21 cellular contexts compared by ENCODE assay signal in genomic region chr21:24118738-24119470, GRCh38.
"Had no signal": no experiment of that assay in that cellular context is flagged by ENCODE, and none has a peak within 500 bp of the region (broad histone marks: within the 10 kb centered on the region; RNA-seq: fewer than 3 reads in every experiment).

No MANE protein-coding gene starts in this region.

- H3K9me3 ChIP-seq: body of pancreas, esophagus squamous epithelium, heart left ventricle, stomach, testis, upper lobe of right lung had no signal

- H3K4me1 ChIP-seq: body of pancreas, esophagus squamous epithelium, heart left ventricle, stomach, testis, upper lobe of right lung had no signal

- H3K27ac ChIP-seq: body of pancreas, coronary artery, esophagus squamous epithelium, heart left ventricle, stomach, testis, upper lobe of right lung, VCaP had no signal

- H3K4me1 Mint-ChIP-seq: activated CD8-positive, alpha-beta memory T cell treated with anti-CD3 and anti-CD28 coated beads, Interleukin-2, amount 10 ng/mL, durations not matched to agents 7 days and 5 days; activated naive CD4-positive, alpha-beta T cell treated with anti-CD3 and anti-CD28 coated beads, Interleukin-2, amount 10 ng/mL, durations not matched to agents 7 days and 5 days; immature natural killer cell; T-cell had no signal

- ATAC-seq: activated CD8-positive, alpha-beta memory T cell treated with anti-CD3 and anti-CD28 coated beads, Interleukin-2, amount 10 ng/mL, durations not matched to agents 7 days and 5 days; body of pancreas; heart left ventricle; sciatic nerve; T-cell; upper lobe of right lung had no signal

- H3K27me3 ChIP-seq: body of pancreas, esophagus squamous epithelium, heart left ventricle, stomach, testis, upper lobe of right lung had no signal

- H3K36me3 Mint-ChIP-seq: activated CD4-positive, alpha-beta memory T cell treated with anti-CD3 and anti-CD28 coated beads for 36 hours; activated CD8-positive, alpha-beta memory T cell treated with anti-CD3 and anti-CD28 coated beads, Interleukin-2, amount 10 ng/mL, durations not matched to agents 7 days and 5 days; activated naive CD4-positive, alpha-beta T cell treated with anti-CD3 and anti-CD28 coated beads, Interleukin-2, amount 10 ng/mL, durations not matched to agents 7 days and 5 days; immature natural killer cell; T-cell had no signal

- H3K27me3 Mint-ChIP-seq: activated CD4-positive, alpha-beta memory T cell treated with anti-CD3 and anti-CD28 coated beads for 36 hours; activated CD8-positive, alpha-beta memory T cell treated with anti-CD3 and anti-CD28 coated beads, Interleukin-2, amount 10 ng/mL, durations not matched to agents 7 days and 5 days; activated naive CD4-positive, alpha-beta T cell treated with anti-CD3 and anti-CD28 coated beads, Interleukin-2, amount 10 ng/mL, durations not matched to agents 7 days and 5 days had no signal

- H3K4me3 ChIP-seq: body of pancreas, coronary artery, esophagus squamous epithelium, heart left ventricle, lung, stomach, testis, upper lobe of right lung had no signal

- H3K27ac Mint-ChIP-seq: activated CD4-positive, alpha-beta memory T cell treated with anti-CD3 and anti-CD28 coated beads for 36 hours; activated CD8-positive, alpha-beta memory T cell treated with anti-CD3 and anti-CD28 coated beads, Interleukin-2, amount 10 ng/mL, durations not matched to agents 7 days and 5 days; activated naive CD4-positive, alpha-beta T cell treated with anti-CD3 and anti-CD28 coated beads, Interleukin-2, amount 10 ng/mL, durations not matched to agents 7 days and 5 days; immature natural killer cell; T-cell had no signal

- H3K9me3 Mint-ChIP-seq: activated naive CD4-positive, alpha-beta T cell treated with anti-CD3 and anti-CD28 coated beads, Interleukin-2, amount 10 ng/mL, durations not matched to agents 7 days and 5 days; T-cell had no signal

- DNase-seq: activated CD4-positive, alpha-beta memory T cell treated with anti-CD3 and anti-CD28 coated beads for 36 hours; activated CD4-positive, alpha-beta T cell treated with anti-CD3 and anti-CD28 coated beads for 1 hour; activated CD8-positive, alpha-beta memory T cell treated with anti-CD3 and anti-CD28 coated beads, Interleukin-2, amount 10 ng/mL, durations not matched to agents 7 days and 5 days; activated naive CD4-positive, alpha-beta T cell treated with anti-CD3 and anti-CD28 coated beads, Interleukin-2, amount 10 ng/mL, durations not matched to agents 7 days and 5 days; activated T-cell treated with anti-CD3 and anti-CD28 coated beads, Interleukin-2, amount 50 U/mL, for 1 hour; body of pancreas; central memory CD4-positive, alpha-beta T cell; effector CD8-positive, alpha-beta T cell; esophagus squamous epithelium; heart left ventricle; immature natural killer cell; midbrain; stimulated activated CD4-positive, alpha-beta T cell treated with anti-CD3 and anti-CD28 coated beads, Interleukin-2, amount 100 ng/mL, for 24 hours; stomach; T-cell; testis; upper lobe of right lung had no signal

- H3K36me3 ChIP-seq: esophagus squamous epithelium, heart left ventricle, stomach, upper lobe of right lung had no signal

- H3K4me3 Mint-ChIP-seq: activated CD4-positive, alpha-beta memory T cell treated with anti-CD3 and anti-CD28 coated beads for 36 hours; activated CD8-positive, alpha-beta memory T cell treated with anti-CD3 and anti-CD28 coated beads, Interleukin-2, amount 10 ng/mL, durations not matched to agents 7 days and 5 days; activated naive CD4-positive, alpha-beta T cell treated with anti-CD3 and anti-CD28 coated beads, Interleukin-2, amount 10 ng/mL, durations not matched to agents 7 days and 5 days; immature natural killer cell; T-cell had no signal
